ENCODE assay signal across 1 cellular context in the genomic region with DNA sequence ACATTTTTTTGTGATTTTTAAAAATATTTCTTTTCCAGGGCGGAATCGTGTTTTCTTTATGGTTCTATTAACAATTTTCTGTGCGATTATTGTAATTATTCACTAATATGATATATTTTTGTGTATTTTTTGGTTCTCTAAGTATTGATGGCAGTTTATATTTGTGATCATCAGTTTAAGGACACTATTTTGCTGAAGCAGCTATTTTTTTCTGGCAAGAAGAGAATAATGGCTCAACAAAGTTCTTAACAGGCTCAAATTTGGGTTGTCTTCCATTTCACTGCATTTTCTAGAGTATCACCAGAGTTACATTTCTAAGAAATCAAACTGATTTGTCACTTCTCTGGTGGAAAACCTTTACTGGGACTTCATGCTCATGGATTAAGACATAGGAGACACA.
TF ChIP-seq lines count a peak whose summit lies in the region.

No MANE protein-coding gene starts in this region.

TF ChIP-seq in SK-N-SH treated with all-trans-retinoic acid at 6 μM for 48 hours, 23 proteins besides CTCF, POLR2A, EP300 and RAD21 (continued from another document):
- TF ChIP-seq, protein P1, sequence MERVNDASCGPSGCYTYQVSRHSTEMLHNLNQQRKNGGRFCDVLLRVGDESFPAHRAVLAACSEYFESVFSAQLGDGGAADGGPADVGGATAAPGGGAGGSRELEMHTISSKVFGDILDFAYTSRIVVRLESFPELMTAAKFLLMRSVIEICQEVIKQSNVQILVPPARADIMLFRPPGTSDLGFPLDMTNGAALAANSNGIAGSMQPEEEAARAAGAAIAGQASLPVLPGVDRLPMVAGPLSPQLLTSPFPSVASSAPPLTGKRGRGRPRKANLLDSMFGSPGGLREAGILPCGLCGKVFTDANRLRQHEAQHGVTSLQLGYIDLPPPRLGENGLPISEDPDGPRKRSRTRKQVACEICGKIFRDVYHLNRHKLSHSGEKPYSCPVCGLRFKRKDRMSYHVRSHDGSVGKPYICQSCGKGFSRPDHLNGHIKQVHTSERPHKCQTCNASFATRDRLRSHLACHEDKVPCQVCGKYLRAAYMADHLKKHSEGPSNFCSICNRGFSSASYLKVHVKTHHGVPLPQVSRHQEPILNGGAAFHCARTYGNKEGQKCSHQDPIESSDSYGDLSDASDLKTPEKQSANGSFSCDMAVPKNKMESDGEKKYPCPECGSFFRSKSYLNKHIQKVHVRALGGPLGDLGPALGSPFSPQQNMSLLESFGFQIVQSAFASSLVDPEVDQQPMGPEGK (CRISPR knock-in tag; IDR thresholded peaks at IDR 0.05; ENCODE audit: borderline replicate concordance), result no peak
- TF ChIP-seq ARNTL (CRISPR knock-in tag; IDR thresholded peaks at IDR 0.05; ENCODE audit: borderline replicate concordance, low read depth) (no peak), ISL1 (CRISPR knock-in tag; IDR thresholded peaks at IDR 0.05) (no peak), ZNF8 (CRISPR knock-in tag; IDR thresholded peaks at IDR 0.05) (no peak), SNAI2 (CRISPR knock-in tag; IDR thresholded peaks at IDR 0.05) (no peak), ZNF70 (CRISPR knock-in tag; IDR thresholded peaks at IDR 0.05) (no peak), RARB (CRISPR knock-in tag; IDR thresholded peaks at IDR 0.05) (no peak), TCF4 (CRISPR knock-in tag; IDR thresholded peaks at IDR 0.05; ENCODE audit: borderline replicate concordance) (no peak)
- TF ChIP-seq, protein P2, sequence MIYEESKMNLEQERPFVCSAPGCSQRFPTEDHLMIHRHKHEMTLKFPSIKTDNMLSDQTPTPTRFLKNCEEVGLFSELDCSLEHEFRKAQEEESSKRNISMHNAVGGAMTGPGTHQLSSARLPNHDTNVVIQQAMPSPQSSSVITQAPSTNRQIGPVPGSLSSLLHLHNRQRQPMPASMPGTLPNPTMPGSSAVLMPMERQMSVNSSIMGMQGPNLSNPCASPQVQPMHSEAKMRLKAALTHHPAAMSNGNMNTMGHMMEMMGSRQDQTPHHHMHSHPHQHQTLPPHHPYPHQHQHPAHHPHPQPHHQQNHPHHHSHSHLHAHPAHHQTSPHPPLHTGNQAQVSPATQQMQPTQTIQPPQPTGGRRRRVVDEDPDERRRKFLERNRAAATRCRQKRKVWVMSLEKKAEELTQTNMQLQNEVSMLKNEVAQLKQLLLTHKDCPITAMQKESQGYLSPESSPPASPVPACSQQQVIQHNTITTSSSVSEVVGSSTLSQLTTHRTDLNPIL (CRISPR knock-in tag; IDR thresholded peaks at IDR 0.05; ENCODE audit: low read depth), result no peak
- TF ChIP-seq, protein P3, sequence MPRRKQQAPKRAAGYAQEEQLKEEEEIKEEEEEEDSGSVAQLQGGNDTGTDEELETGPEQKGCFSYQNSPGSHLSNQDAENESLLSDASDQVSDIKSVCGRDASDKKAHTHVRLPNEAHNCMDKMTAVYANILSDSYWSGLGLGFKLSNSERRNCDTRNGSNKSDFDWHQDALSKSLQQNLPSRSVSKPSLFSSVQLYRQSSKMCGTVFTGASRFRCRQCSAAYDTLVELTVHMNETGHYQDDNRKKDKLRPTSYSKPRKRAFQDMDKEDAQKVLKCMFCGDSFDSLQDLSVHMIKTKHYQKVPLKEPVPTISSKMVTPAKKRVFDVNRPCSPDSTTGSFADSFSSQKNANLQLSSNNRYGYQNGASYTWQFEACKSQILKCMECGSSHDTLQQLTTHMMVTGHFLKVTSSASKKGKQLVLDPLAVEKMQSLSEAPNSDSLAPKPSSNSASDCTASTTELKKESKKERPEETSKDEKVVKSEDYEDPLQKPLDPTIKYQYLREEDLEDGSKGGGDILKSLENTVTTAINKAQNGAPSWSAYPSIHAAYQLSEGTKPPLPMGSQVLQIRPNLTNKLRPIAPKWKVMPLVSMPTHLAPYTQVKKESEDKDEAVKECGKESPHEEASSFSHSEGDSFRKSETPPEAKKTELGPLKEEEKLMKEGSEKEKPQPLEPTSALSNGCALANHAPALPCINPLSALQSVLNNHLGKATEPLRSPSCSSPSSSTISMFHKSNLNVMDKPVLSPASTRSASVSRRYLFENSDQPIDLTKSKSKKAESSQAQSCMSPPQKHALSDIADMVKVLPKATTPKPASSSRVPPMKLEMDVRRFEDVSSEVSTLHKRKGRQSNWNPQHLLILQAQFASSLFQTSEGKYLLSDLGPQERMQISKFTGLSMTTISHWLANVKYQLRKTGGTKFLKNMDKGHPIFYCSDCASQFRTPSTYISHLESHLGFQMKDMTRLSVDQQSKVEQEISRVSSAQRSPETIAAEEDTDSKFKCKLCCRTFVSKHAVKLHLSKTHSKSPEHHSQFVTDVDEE (CRISPR knock-in tag; IDR thresholded peaks at IDR 0.05), result no peak
- TF ChIP-seq, protein P4, sequence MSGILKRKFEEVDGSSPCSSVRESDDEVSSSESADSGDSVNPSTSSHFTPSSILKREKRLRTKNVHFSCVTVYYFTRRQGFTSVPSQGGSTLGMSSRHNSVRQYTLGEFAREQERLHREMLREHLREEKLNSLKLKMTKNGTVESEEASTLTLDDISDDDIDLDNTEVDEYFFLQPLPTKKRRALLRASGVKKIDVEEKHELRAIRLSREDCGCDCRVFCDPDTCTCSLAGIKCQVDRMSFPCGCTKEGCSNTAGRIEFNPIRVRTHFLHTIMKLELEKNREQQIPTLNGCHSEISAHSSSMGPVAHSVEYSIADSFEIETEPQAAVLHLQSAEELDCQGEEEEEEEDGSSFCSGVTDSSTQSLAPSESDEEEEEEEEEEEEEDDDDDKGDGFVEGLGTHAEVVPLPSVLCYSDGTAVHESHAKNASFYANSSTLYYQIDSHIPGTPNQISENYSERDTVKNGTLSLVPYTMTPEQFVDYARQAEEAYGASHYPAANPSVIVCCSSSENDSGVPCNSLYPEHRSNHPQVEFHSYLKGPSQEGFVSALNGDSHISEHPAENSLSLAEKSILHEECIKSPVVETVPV (CRISPR knock-in tag; IDR thresholded peaks at IDR 0.05), result no peak
